In genomic region chr4:159256037-159256436, GRCh38 we compare ENCODE assay signal across 17 cellular contexts.
"Had no signal": no experiment of that assay in that cellular context is flagged by ENCODE, and none has a peak within 500 bp of the region (broad histone marks: within the 10 kb centered on the region; RNA-seq: fewer than 3 reads in every experiment).

No MANE protein-coding gene starts in this region.

- H3K4me3 Mint-ChIP-seq: activated CD4-positive, alpha-beta memory T cell treated with anti-CD3 and anti-CD28 coated beads for 36 hours; activated naive CD8-positive, alpha-beta T cell treated with anti-CD3 and anti-CD28 coated beads for 36 hours; mesothelial cell of epicardium; nephron had no signal

- H3K9ac ChIP-seq: parathyroid adenoma had no signal

- H2AFZ ChIP-seq: parathyroid adenoma had no signal

- H3K36me3 ChIP-seq: colonic mucosa had no signal

- H3K27me3 Mint-ChIP-seq: activated CD4-positive, alpha-beta memory T cell treated with anti-CD3 and anti-CD28 coated beads for 36 hours; activated naive CD8-positive, alpha-beta T cell treated with anti-CD3 and anti-CD28 coated beads for 36 hours had no signal

- H3K4me1 ChIP-seq: colonic mucosa, parathyroid adenoma had no signal

- ATAC-seq: left cardiac atrium, lower lobe of right lung had no signal

- H3K9me3 ChIP-seq: colonic mucosa, lower lobe of right lung, sigmoid colon had no signal

- H3K4me1 Mint-ChIP-seq: activated naive CD8-positive, alpha-beta T cell treated with anti-CD3 and anti-CD28 coated beads for 36 hours; nephron had no signal

- H3K27ac Mint-ChIP-seq: activated CD4-positive, alpha-beta memory T cell treated with anti-CD3 and anti-CD28 coated beads for 36 hours; activated naive CD8-positive, alpha-beta T cell treated with anti-CD3 and anti-CD28 coated beads for 36 hours; mesothelial cell of epicardium; nephron had no signal

- H3K27ac ChIP-seq: colonic mucosa, lower lobe of right lung, parathyroid adenoma, sigmoid colon, WERI-Rb-1 had no signal

- H3K27me3 ChIP-seq: colonic mucosa, sigmoid colon had no signal

- DNase-seq: activated CD4-positive, alpha-beta memory T cell treated with anti-CD3 and anti-CD28 coated beads for 36 hours; activated naive CD4-positive, alpha-beta T cell; activated naive CD8-positive, alpha-beta T cell treated with anti-CD3 and anti-CD28 coated beads for 36 hours; activated T-cell treated with anti-CD3 and anti-CD28 coated beads for 4 hours; amniotic stem cell; central memory CD4-positive, alpha-beta T cell; colonic mucosa; hippocampal formation; left cardiac atrium; lower lobe of right lung; sigmoid colon; stimulated activated CD4-positive, alpha-beta T cell treated with anti-CD3 and anti-CD28 coated beads, Interleukin-4, amount 100 ng/mL, for 4 hours; stimulated activated naive CD4-positive, alpha-beta T cell; WERI-Rb-1 had no signal

- H3K4me3 ChIP-seq: colonic mucosa, lower lobe of right lung, sigmoid colon had no signal

- H3K79me2 ChIP-seq: parathyroid adenoma had no signal
